14 cellular contexts compared by ENCODE assay signal in genomic region chr22:50625131-50625567, GRCh38. TPM values are rescaled to one million over a fixed set of nuclear protein-coding genes. Genes with fewer than 3 reads are reported as not detected.
"Had no signal": no experiment of that assay in that cellular context is flagged by ENCODE, and none has a peak within 500 bp of the region (broad histone marks: within the 10 kb centered on the region; RNA-seq: fewer than 3 reads in every experiment).

No MANE protein-coding gene starts in this region.

- H3K9me3 Mint-ChIP-seq: activated naive CD8-positive, alpha-beta T cell treated with anti-CD3 and anti-CD28 coated beads, Interleukin-2, amount 50 U/mL, for 24 hours; activated T-helper 2 cell treated with anti-CD3 and anti-CD28 coated beads, Interferon-gamma antibody, Interleukin-2, Interleukin-4, amounts not matched to agents 10 μg/mL and 5 μg/mL and 100 μg/mL, durations not matched to agents 14 hours and 24 hours and 36 hours had no signal

- DNase-seq: activated CD4-positive, alpha-beta T cell treated with anti-CD3 and anti-CD28 coated beads for 1 hour; activated CD4-positive, alpha-beta T cell treated with anti-CD3 and anti-CD28 coated beads, Interleukin-2, amount 50 U/mL, for 48 hours; activated naive CD8-positive, alpha-beta T cell treated with anti-CD3 and anti-CD28 coated beads, Interleukin-2, amount 50 U/mL, for 24 hours; esophagus squamous epithelium; foreskin fibroblast; glutamatergic neuron; mesenchymal stem cell; stimulated activated CD4-positive, alpha-beta T cell treated with anti-CD3 and anti-CD28 coated beads, Interleukin-2, amount 100 ng/mL, for 48 hours; stimulated activated naive CD8-positive, alpha-beta T cell treated with anti-CD3 and anti-CD28 coated beads, Interleukin-15, Interleukin-2, amounts not matched to agents 100 U/mL and 50 U/mL, for 24 hours had no signal

- H3K27ac ChIP-seq: ascending aorta, esophagus squamous epithelium, left lung, sigmoid colon had no signal

- H3K27ac Mint-ChIP-seq: activated naive CD8-positive, alpha-beta T cell treated with anti-CD3 and anti-CD28 coated beads, Interleukin-2, amount 50 U/mL, for 24 hours had no signal

- H3K27me3 Mint-ChIP-seq: activated naive CD8-positive, alpha-beta T cell treated with anti-CD3 and anti-CD28 coated beads, Interleukin-2, amount 50 U/mL, for 24 hours had no signal

- H3K9me3 ChIP-seq: ascending aorta, esophagus squamous epithelium, left lung, sigmoid colon had no signal

- ATAC-seq: activated naive CD8-positive, alpha-beta T cell treated with anti-CD3 and anti-CD28 coated beads, Interleukin-2, amount 50 U/mL, for 24 hours; left lung; SK-N-SH treated with all-trans-retinoic acid at 6 μM for 48 hours; stimulated activated naive CD8-positive, alpha-beta T cell treated with anti-CD3 and anti-CD28 coated beads, Interleukin-15, Interleukin-2, amounts not matched to agents 100 U/mL and 50 U/mL, for 24 hours had no signal

- H3K27me3 ChIP-seq: ascending aorta, left lung had no signal

- H3K36me3 ChIP-seq: ascending aorta, sigmoid colon had no signal

- H3K4me3 ChIP-seq: ascending aorta, esophagus squamous epithelium, left lung, sigmoid colon had no signal

- H3K4me3 Mint-ChIP-seq: activated naive CD8-positive, alpha-beta T cell treated with anti-CD3 and anti-CD28 coated beads, Interleukin-2, amount 50 U/mL, for 24 hours had no signal

RNA-seq across cellular contexts. Expression of gene MAPK8IP2, which starts 24.6 kb away (rescaled TPM):
- total RNA-seq: ascending aorta had no signal
